Comparison of ENCODE assay signal across 2 cellular contexts in genomic region chr20:48026981-48027592, GRCh38.
TF ChIP-seq lines count a peak whose summit lies in the region.

No MANE protein-coding gene starts in this region.

TF ChIP-seq in WTC11, 78 proteins besides CTCF, POLR2A, EP300 and RAD21 (continues in another document):
- TF ChIP-seq MXD4 (CRISPR knock-in tag; IDR thresholded peaks at IDR 0.05; ENCODE audit: borderline replicate concordance) (no peak), EMX1 (CRISPR knock-in tag; IDR thresholded peaks at IDR 0.05) (no peak), MAX (CRISPR knock-in tag; IDR thresholded peaks at IDR 0.05) (no peak), KAT7 (CRISPR knock-in tag; IDR thresholded peaks at IDR 0.05; ENCODE audit: borderline replicate concordance) (no peak), ETV6 (CRISPR knock-in tag; IDR thresholded peaks at IDR 0.05) (no peak), FOXJ3 (CRISPR knock-in tag; IDR thresholded peaks at IDR 0.05; ENCODE audit: borderline replicate concordance) (no peak), ZNF317 (CRISPR knock-in tag; IDR thresholded peaks at IDR 0.05; ENCODE audit: borderline replicate concordance, low read depth) (no peak), FOXP1 (CRISPR knock-in tag; IDR thresholded peaks at IDR 0.05; ENCODE audit: borderline replicate concordance) (no peak), USF2 (CRISPR knock-in tag; IDR thresholded peaks at IDR 0.05) (no peak), ZNF532 (CRISPR knock-in tag; IDR thresholded peaks at IDR 0.05; ENCODE audit: borderline replicate concordance) (no peak), SMAD3 (CRISPR knock-in tag; IDR thresholded peaks at IDR 0.05; ENCODE audit: borderline replicate concordance) (no peak), GTF2I (CRISPR knock-in tag; conservative IDR thresholded peaks at IDR 0.05) (no peak)
- TF ChIP-seq, protein P1, sequence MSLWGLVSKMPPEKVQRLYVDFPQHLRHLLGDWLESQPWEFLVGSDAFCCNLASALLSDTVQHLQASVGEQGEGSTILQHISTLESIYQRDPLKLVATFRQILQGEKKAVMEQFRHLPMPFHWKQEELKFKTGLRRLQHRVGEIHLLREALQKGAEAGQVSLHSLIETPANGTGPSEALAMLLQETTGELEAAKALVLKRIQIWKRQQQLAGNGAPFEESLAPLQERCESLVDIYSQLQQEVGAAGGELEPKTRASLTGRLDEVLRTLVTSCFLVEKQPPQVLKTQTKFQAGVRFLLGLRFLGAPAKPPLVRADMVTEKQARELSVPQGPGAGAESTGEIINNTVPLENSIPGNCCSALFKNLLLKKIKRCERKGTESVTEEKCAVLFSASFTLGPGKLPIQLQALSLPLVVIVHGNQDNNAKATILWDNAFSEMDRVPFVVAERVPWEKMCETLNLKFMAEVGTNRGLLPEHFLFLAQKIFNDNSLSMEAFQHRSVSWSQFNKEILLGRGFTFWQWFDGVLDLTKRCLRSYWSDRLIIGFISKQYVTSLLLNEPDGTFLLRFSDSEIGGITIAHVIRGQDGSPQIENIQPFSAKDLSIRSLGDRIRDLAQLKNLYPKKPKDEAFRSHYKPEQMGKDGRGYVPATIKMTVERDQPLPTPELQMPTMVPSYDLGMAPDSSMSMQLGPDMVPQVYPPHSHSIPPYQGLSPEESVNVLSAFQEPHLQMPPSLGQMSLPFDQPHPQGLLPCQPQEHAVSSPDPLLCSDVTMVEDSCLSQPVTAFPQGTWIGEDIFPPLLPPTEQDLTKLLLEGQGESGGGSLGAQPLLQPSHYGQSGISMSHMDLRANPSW (CRISPR knock-in tag; conservative IDR thresholded peaks at IDR 0.05; ENCODE audit: low read depth): no peak
- TF ChIP-seq, protein P2, sequence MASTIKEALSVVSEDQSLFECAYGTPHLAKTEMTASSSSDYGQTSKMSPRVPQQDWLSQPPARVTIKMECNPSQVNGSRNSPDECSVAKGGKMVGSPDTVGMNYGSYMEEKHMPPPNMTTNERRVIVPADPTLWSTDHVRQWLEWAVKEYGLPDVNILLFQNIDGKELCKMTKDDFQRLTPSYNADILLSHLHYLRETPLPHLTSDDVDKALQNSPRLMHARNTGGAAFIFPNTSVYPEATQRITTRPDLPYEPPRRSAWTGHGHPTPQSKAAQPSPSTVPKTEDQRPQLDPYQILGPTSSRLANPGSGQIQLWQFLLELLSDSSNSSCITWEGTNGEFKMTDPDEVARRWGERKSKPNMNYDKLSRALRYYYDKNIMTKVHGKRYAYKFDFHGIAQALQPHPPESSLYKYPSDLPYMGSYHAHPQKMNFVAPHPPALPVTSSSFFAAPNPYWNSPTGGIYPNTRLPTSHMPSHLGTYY (CRISPR knock-in tag; IDR thresholded peaks at IDR 0.05): no peak
- TF ChIP-seq, protein P3, sequence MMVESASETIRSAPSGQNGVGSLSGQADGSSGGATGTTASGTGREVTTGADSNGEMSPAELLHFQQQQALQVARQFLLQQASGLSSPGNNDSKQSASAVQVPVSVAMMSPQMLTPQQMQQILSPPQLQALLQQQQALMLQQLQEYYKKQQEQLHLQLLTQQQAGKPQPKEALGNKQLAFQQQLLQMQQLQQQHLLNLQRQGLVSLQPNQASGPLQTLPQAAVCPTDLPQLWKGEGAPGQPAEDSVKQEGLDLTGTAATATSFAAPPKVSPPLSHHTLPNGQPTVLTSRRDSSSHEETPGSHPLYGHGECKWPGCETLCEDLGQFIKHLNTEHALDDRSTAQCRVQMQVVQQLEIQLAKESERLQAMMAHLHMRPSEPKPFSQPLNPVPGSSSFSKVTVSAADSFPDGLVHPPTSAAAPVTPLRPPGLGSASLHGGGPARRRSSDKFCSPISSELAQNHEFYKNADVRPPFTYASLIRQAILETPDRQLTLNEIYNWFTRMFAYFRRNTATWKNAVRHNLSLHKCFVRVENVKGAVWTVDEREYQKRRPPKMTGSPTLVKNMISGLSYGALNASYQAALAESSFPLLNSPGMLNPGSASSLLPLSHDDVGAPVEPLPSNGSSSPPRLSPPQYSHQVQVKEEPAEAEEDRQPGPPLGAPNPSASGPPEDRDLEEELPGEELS (CRISPR knock-in tag; IDR thresholded peaks at IDR 0.05): no peak

TF ChIP-seq in SK-N-SH, 30 proteins besides CTCF, POLR2A, EP300 and RAD21:
- TF ChIP-seq SMC3 (IDR thresholded peaks at IDR 0.05; ENCODE audit: low read depth, low read length): no peak
- no peak for TF ChIP-seq GABPA (IDR thresholded peaks at IDR 0.05; ENCODE audit: low read depth)
- TF ChIP-seq NRF1 (IDR thresholded peaks at IDR 0.05; ENCODE audit: low read depth, low read length): no peak
- no peak for TF ChIP-seq FOXM1 (IDR thresholded peaks at IDR 0.05; ENCODE audit: low read depth)
- no peak for TF ChIP-seq USF2 (IDR thresholded peaks at IDR 0.05; ENCODE audit: borderline replicate concordance, low read depth, low read length)
- no peak for TF ChIP-seq MXI1 (IDR thresholded peaks at IDR 0.05; ENCODE audit: low read depth, low read length)
- no peak for TF ChIP-seq GATA2 (CRISPR knock-in tag; IDR thresholded peaks at IDR 0.05)
- TF ChIP-seq RFX5 (IDR thresholded peaks at IDR 0.05; ENCODE audit: low read length): no peak
- TF ChIP-seq CHD2 (IDR thresholded peaks at IDR 0.05; ENCODE audit: low read length, partially characterized antibody): no peak
- TF ChIP-seq MEF2A (IDR thresholded peaks at IDR 0.05; ENCODE audit: borderline replicate concordance, low read depth): no peak
- TF ChIP-seq YY1 (IDR thresholded peaks at IDR 0.05; ENCODE audit: low read depth): no peak
- TF ChIP-seq POLR2AphosphoS5 (IDR thresholded peaks at IDR 0.05; ENCODE audit: low read depth, low read length): no peak
- no peak for TF ChIP-seq FOSL2 (IDR thresholded peaks at IDR 0.05; ENCODE audit: borderline replicate concordance, low read depth)
- TF ChIP-seq MAX (IDR thresholded peaks at IDR 0.05; ENCODE audit: low read depth): no peak
- no peak for TF ChIP-seq NFIC (IDR thresholded peaks at IDR 0.05; ENCODE audit: borderline replicate concordance)
- no peak for TF ChIP-seq RCOR1 (IDR thresholded peaks at IDR 0.05; ENCODE audit: low read length)
- TF ChIP-seq SIN3A (IDR thresholded peaks at IDR 0.05; ENCODE audit: borderline replicate concordance, low read depth, low read length): no peak
- TF ChIP-seq RXRA (IDR thresholded peaks at IDR 0.05; ENCODE audit: borderline replicate concordance, low read depth): no peak
- no peak for TF ChIP-seq JUND (IDR thresholded peaks at IDR 0.05)
- TF ChIP-seq TCF12 (IDR thresholded peaks at IDR 0.05): no peak
